Comparison of ENCODE assay signal across 1 cellular context in the genomic region with DNA sequence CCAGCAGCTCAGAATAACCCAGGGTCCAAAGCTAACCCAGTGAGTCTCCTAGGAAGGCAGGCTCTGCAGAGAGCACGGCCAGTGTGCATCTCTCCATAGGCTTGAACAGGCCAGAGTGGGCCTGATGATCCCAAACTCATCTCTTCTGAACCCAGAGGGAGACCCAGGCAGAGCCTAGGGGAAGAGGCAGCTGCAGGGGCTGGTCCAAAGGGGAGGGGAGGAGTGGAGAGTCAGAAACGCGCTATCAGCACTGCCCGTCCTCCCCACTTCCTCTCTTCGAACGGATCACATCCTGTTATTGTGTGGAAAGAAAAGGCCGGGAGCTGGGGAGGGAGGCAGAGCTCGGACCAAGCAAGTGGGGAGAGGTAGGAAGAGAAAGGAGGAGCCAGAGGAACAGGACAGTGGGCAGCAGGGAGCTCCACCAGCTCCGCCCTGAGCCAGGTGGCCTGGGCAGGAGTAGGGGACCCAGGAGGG.
TF ChIP-seq lines count a peak whose summit lies in the region.

No MANE protein-coding gene starts in this region.

TF ChIP-seq in K562, 482 proteins besides CTCF, POLR2A, EP300 and RAD21 (continued from another document):
- TF ChIP-seq PRDM10 (IDR thresholded peaks at IDR 0.05; ENCODE audit: partially characterized antibody) = peak; percentile 81
- no peak for TF ChIP-seq YBX1 (IDR thresholded peaks at IDR 0.05)
- no peak for TF ChIP-seq TAF7 (tag; IDR thresholded peaks at IDR 0.05)
- no peak for TF ChIP-seq ASH1L (IDR thresholded peaks at IDR 0.05; ENCODE audit: borderline replicate concordance, low read depth, partially characterized antibody)
- TF ChIP-seq PTBP1 (IDR thresholded peaks at IDR 0.05; ENCODE audit: low read depth, low read length) = no peak
- TF ChIP-seq, protein P1, sequence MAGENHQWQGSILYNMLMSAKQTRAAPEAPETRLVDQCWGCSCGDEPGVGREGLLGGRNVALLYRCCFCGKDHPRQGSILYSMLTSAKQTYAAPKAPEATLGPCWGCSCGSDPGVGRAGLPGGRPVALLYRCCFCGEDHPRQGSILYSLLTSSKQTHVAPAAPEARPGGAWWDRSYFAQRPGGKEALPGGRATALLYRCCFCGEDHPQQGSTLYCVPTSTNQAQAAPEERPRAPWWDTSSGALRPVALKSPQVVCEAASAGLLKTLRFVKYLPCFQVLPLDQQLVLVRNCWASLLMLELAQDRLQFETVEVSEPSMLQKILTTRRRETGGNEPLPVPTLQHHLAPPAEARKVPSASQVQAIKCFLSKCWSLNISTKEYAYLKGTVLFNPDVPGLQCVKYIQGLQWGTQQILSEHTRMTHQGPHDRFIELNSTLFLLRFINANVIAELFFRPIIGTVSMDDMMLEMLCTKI (IDR thresholded peaks at IDR 0.05; ENCODE audit: partially characterized antibody) = no peak
- TF ChIP-seq, protein P2, sequence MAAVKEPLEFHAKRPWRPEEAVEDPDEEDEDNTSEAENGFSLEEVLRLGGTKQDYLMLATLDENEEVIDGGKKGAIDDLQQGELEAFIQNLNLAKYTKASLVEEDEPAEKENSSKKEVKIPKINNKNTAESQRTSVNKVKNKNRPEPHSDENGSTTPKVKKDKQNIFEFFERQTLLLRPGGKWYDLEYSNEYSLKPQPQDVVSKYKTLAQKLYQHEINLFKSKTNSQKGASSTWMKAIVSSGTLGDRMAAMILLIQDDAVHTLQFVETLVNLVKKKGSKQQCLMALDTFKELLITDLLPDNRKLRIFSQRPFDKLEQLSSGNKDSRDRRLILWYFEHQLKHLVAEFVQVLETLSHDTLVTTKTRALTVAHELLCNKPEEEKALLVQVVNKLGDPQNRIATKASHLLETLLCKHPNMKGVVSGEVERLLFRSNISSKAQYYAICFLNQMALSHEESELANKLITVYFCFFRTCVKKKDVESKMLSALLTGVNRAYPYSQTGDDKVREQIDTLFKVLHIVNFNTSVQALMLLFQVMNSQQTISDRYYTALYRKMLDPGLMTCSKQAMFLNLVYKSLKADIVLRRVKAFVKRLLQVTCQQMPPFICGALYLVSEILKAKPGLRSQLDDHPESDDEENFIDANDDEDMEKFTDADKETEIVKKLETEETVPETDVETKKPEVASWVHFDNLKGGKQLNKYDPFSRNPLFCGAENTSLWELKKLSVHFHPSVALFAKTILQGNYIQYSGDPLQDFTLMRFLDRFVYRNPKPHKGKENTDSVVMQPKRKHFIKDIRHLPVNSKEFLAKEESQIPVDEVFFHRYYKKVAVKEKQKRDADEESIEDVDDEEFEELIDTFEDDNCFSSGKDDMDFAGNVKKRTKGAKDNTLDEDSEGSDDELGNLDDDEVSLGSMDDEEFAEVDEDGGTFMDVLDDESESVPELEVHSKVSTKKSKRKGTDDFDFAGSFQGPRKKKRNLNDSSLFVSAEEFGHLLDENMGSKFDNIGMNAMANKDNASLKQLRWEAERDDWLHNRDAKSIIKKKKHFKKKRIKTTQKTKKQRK (IDR thresholded peaks at IDR 0.05; ENCODE audit: borderline replicate concordance, low read depth, low read length) = no peak
- TF ChIP-seq CBFA2T3 (IDR thresholded peaks at IDR 0.05) = peak; percentile 50
- peak; percentile 71 for TF ChIP-seq CREM (IDR thresholded peaks at IDR 0.05; ENCODE audit: low read depth)
- no peak for TF ChIP-seq HDAC1 (IDR thresholded peaks at IDR 0.05)
- no peak for TF ChIP-seq NCOA6 (IDR thresholded peaks at IDR 0.05)
- TF ChIP-seq RB1 (IDR thresholded peaks at IDR 0.05; ENCODE audit: low read depth) = no peak
- no peak for TF ChIP-seq BCOR (IDR thresholded peaks at IDR 0.05)
- TF ChIP-seq SMARCE1 (IDR thresholded peaks at IDR 0.05) = peak; percentile 55; the same call in 1 of the 2 replicates
- no peak for TF ChIP-seq FIP1L1 (IDR thresholded peaks at IDR 0.05; ENCODE audit: low read depth, low read length, poor library complexity, severe bottlenecking)
- TF ChIP-seq, protein P3, sequence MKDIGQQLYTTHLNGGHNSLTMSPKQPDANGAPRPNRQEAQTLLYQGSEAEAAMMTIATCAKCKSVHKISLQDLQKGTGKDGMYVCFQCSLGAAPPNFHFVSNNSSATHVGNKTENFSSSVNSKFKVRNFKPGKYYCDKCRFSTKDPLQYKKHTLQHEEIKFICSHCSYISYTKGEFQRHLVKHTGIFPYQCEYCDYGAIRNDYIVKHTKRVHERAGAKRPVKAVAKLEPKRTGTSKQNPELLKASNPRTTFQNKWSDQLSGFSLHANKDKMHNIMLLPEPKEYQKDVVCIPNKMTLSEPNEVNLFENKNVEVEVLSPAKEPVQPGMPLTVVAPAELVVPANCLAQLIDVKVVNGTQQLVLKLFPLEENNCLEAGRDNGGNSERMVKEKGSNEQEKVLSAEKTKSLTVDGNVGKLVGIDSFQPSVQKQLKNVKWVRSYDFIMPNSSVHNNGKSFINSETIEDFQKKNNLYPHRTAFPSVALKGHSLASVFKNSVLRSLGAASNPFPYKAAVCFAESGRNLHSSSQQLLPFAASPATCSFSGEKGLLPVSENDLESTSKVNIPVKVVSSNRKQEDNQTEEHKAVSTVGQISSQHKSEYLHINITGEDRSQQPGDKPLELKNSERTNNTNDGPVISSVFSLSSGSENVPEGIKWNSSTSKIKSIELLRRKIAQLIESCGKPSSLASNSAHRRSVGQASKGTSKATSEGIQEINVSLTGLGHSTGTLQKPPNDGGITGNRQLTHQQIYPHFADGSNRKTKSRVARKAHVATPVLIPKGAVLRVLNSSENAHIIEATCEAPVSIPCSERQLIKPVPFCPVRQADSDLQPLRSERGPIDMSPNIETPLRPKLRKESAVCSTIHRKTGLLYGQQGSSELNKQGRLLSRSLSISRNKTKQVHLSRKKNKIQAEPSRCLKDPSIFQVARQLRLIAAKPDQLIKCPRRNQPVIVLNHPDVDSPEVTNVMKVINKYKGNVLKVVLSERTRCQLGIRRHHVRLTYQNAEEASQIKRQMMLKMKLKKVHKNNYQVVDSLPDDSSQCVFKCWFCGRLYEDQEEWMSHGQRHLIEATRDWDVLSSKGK (CRISPR knock-in tag; IDR thresholded peaks at IDR 0.05) = no peak
- TF ChIP-seq GABPA (tag; conservative IDR thresholded peaks at IDR 0.05; ENCODE audit: low read depth) = peak; percentile 87
- peak; percentile 31; the same call in 1 of the 2 replicates for TF ChIP-seq CC2D1A (IDR thresholded peaks at IDR 0.05)
- TF ChIP-seq RBM17 (IDR thresholded peaks at IDR 0.05; ENCODE audit: borderline replicate concordance, low read depth, low read length) = no peak
- TF ChIP-seq MIER1 (IDR thresholded peaks at IDR 0.05; ENCODE audit: low read depth) = no peak
- TF ChIP-seq RBFOX2 (IDR thresholded peaks at IDR 0.05; ENCODE audit: low read depth, low read length) = peak; percentile 50; the same call in 1 of the 2 replicates
- TF ChIP-seq TCF3 (CRISPR knock-in tag; IDR thresholded peaks at IDR 0.05) = no peak; the same call in 1 of the 2 replicates
- TF ChIP-seq, protein P4, sequence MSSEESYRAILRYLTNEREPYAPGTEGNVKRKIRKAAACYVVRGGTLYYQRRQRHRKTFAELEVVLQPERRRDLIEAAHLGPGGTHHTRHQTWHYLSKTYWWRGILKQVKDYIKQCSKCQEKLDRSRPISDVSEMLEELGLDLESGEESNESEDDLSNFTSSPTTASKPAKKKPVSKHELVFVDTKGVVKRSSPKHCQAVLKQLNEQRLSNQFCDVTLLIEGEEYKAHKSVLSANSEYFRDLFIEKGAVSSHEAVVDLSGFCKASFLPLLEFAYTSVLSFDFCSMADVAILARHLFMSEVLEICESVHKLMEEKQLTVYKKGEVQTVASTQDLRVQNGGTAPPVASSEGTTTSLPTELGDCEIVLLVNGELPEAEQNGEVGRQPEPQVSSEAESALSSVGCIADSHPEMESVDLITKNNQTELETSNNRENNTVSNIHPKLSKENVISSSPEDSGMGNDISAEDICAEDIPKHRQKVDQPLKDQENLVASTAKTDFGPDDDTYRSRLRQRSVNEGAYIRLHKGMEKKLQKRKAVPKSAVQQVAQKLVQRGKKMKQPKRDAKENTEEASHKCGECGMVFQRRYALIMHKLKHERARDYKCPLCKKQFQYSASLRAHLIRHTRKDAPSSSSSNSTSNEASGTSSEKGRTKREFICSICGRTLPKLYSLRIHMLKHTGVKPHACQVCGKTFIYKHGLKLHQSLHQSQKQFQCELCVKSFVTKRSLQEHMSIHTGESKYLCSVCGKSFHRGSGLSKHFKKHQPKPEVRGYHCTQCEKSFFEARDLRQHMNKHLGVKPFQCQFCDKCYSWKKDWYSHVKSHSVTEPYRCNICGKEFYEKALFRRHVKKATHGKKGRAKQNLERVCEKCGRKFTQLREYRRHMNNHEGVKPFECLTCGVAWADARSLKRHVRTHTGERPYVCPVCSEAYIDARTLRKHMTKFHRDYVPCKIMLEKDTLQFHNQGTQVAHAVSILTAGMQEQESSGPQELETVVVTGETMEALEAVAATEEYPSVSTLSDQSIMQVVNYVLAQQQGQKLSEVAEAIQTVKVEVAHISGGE (CRISPR knock-in tag; IDR thresholded peaks at IDR 0.05) = peak in 1 of 3 experiments; percentile 35; a peak in 1 of 6 replicates
- TF ChIP-seq PTTG1 (tag; IDR thresholded peaks at IDR 0.05; ENCODE audit: low read depth) = no peak
- TF ChIP-seq, protein P5, sequence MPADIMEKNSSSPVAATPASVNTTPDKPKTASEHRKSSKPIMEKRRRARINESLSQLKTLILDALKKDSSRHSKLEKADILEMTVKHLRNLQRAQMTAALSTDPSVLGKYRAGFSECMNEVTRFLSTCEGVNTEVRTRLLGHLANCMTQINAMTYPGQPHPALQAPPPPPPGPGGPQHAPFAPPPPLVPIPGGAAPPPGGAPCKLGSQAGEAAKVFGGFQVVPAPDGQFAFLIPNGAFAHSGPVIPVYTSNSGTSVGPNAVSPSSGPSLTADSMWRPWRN (IDR thresholded peaks at IDR 0.05; ENCODE audit: low read depth) = no peak
- no peak for TF ChIP-seq ZNF445 (CRISPR knock-in tag; IDR thresholded peaks at IDR 0.05; ENCODE audit: low read depth)
- TF ChIP-seq ZNF444 (CRISPR knock-in tag; IDR thresholded peaks at IDR 0.05) = no peak
- TF ChIP-seq, protein P6, sequence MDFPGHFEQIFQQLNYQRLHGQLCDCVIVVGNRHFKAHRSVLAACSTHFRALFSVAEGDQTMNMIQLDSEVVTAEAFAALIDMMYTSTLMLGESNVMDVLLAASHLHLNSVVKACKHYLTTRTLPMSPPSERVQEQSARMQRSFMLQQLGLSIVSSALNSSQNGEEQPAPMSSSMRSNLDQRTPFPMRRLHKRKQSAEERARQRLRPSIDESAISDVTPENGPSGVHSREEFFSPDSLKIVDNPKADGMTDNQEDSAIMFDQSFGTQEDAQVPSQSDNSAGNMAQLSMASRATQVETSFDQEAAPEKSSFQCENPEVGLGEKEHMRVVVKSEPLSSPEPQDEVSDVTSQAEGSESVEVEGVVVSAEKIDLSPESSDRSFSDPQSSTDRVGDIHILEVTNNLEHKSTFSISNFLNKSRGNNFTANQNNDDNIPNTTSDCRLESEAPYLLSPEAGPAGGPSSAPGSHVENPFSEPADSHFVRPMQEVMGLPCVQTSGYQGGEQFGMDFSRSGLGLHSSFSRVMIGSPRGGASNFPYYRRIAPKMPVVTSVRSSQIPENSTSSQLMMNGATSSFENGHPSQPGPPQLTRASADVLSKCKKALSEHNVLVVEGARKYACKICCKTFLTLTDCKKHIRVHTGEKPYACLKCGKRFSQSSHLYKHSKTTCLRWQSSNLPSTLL (IDR thresholded peaks at IDR 0.05) = no peak
- no peak for TF ChIP-seq KHSRP (IDR thresholded peaks at IDR 0.05)
- TF ChIP-seq MAFK (IDR thresholded peaks at IDR 0.05; ENCODE audit: low read length) = peak; percentile 16; the same call in 1 of the 2 replicates
- peak; percentile 36; the same call in 1 of the 2 replicates for TF ChIP-seq C11orf30 (IDR thresholded peaks at IDR 0.05; ENCODE audit: low read depth)
- TF ChIP-seq CSDE1 (IDR thresholded peaks at IDR 0.05) = no peak
- peak; percentile 73 for TF ChIP-seq DPF2 (IDR thresholded peaks at IDR 0.05)
- no peak for TF ChIP-seq SIX5 (IDR thresholded peaks at IDR 0.05; ENCODE audit: borderline replicate concordance in 1 of 2, insufficient read depth in 1 of 2, low read depth in 1 of 2, low read length in 2 of 2)
- no peak for TF ChIP-seq CHD2 (IDR thresholded peaks at IDR 0.05; ENCODE audit: low read depth, low read length)
- TF ChIP-seq FOXA1 (IDR thresholded peaks at IDR 0.05; ENCODE audit: borderline replicate concordance) = no peak
- TF ChIP-seq, protein P7, sequence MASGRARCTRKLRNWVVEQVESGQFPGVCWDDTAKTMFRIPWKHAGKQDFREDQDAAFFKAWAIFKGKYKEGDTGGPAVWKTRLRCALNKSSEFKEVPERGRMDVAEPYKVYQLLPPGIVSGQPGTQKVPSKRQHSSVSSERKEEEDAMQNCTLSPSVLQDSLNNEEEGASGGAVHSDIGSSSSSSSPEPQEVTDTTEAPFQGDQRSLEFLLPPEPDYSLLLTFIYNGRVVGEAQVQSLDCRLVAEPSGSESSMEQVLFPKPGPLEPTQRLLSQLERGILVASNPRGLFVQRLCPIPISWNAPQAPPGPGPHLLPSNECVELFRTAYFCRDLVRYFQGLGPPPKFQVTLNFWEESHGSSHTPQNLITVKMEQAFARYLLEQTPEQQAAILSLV (tag; IDR thresholded peaks at IDR 0.05) = no peak
- TF ChIP-seq GABPB1 (CRISPR knock-in tag; IDR thresholded peaks at IDR 0.05) = 0 out of 2 replicates have a peak, but pooled peaks have one; percentile 57
TF ChIP-seq in K562: peak in this region for 47.
